ENCODE assay signal across 1 cellular context in the genomic region with DNA sequence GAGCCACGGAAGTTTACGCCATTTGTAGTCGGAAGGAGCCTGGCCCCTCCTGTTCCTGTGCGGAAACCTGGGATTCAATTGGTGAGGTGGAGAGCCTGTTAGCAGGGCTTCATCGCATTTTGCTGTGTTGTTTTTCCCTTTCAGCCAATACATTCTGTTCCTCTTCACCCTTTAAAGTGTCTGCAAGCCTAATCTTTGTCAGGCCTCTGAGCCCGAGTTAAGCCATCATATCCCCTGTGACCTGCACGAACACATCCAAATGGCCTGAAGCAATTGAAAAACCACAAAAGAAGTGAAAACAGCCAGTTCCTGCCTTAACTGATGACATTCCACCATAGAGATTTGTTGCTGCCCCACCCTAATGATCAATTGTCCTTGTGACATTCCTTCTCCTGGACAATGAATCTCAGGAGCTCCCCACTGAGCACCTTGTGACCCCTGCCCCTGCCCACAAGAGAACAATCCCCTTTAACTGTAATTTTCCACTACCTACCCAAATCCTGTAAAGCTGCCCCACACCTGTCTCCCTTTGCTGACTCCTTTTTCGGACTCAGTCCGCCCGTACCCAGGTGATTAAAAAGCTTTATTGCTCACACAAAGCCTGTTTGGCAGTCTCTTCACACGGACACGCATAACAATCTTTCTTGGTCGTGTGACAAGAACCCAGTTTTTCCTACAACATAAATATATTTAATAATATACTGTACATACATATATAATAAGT.
TF ChIP-seq lines count a peak whose summit lies in the region.

No MANE protein-coding gene starts in this region.

TF ChIP-seq in H1, 55 proteins besides CTCF, POLR2A, EP300 and RAD21:
- no peak for TF ChIP-seq BCL11A (IDR thresholded peaks at IDR 0.05; ENCODE audit: low read depth in 2 of 2, low read length in 2 of 2)
